Comparison of ENCODE assay signal across 15 cellular contexts in the genomic region with DNA sequence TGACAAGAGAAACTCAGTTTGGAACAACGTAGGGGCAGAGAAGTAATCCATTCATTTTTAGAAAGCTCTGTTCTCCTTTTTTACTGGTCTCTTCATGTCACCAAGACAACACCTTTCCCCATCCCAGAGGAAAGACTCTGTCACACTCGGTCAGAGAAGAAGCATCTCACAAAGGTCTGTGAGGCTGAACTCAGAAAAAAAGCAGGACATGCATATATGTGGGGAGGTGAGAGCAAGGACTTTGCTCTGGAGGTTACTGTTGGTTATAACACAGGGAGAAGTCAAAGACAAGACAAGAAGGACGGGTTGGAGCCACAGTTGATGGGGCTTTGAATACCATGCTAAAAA. TPM values are rescaled to one million over a fixed set of nuclear protein-coding genes. Genes with fewer than 3 reads are reported as not detected.
DNase-seq lines count a peak whose midpoint lies in the region; ATAC-seq and TF ChIP-seq lines count a peak whose summit lies in the region.
"Had no signal": no experiment of that assay in that cellular context is flagged by ENCODE, and none has a peak within 500 bp of the region (broad histone marks: within the 10 kb centered on the region; RNA-seq: fewer than 3 reads in every experiment).

No MANE protein-coding gene starts in this region.

- POLR2A ChIA-PET in MCF 10A (lab: Yijun Ruan, JAX): interaction anchor here (0.7 kb wide), 1 partner anchor 57 kb away, joined by 3 read pairs; no protein-coding TSS in a partner anchor

- H3K9me3 Mint-ChIP-seq in MCF 10A (ENCODE audit: unreplicated experiment) (peaks cover 7% of the 10 kb centered on the region), nephron progenitor cell (peaks cover 38% of the 10 kb centered on the region)

- 20 to 29% methylated on average over 3 of the region's 3 CpGs for WGBS in transverse colon (ENCODE audit: low coverage in 1 of 2), 2 donors

- no peak for ATAC-seq in GM21825 (IDR thresholded peaks at IDR 0.05; ENCODE audit: unreplicated experiment)
- ATAC-seq: GM12878, HCT116 had no signal

- TF ChIP-seq CTCF in breast epithelium (IDR thresholded peaks at IDR 0.05): no peak
- TF ChIP-seq CTCF in MCF 10A (IDR thresholded peaks at IDR 0.05; ENCODE audit: unreplicated experiment): no peak
- TF ChIP-seq CTCF in nephron progenitor cell (IDR thresholded peaks at IDR 0.05): no peak
- no peak for TF ChIP-seq CTCF in transverse colon (IDR thresholded peaks at IDR 0.05)

- H3K4me3 Mint-ChIP-seq in MCF 10A (ENCODE audit: unreplicated experiment) (no peak overlapping the region), nephron progenitor cell (no peak overlapping the region)

- intact Hi-C loops in breast epithelium (cut with DNase I; ENCODE audit: low total_unique reads): no loop called here
- intact Hi-C loops in MCF 10A (cut with micrococcal nuclease): no loop called here
- intact Hi-C loops in transverse colon (cut with DNase I; ENCODE audit: low total_unique reads): no loop called here

- H3K27ac Mint-ChIP-seq in MCF 10A (ENCODE audit: low read depth, unreplicated experiment) (no peak overlapping the region), nephron progenitor cell (peak overlapping the region; percentile 80)

- peaks cover 0 to 9% of the 10 kb centered on the region in 2 donors for H3K4me1 ChIP-seq in breast epithelium
- peaks cover 8 to 30% (median 22%) of the 10 kb centered on the region in 4 donors for H3K4me1 ChIP-seq in transverse colon

- H3K36me3 ChIP-seq in breast epithelium (no peaks in the 10 kb centered on the region), transverse colon (no peaks in the 10 kb centered on the region)

- DNase-seq in breast epithelium (ENCODE audit: low spot score in 2 of 2) (no peak), MCF 10A (ENCODE audit: unreplicated experiment) (no peak), epithelial cell of prostate (ENCODE audit: low read depth, low spot score) (no peak), nephron progenitor cell (no peak), transverse colon (no peak), AG08396 (ENCODE audit: low spot score) (no peak), NCI-H1092 treated with DMSO at 0.1 percent for 48 hours (lab: John Stamatoyannopoulos, UW) (no peak)
- DNase-seq: C1 segment of cervical spinal cord, GM23248, NCI-H146, NCI-H774, SIG-M5 had no signal

- H3K4me3 ChIP-seq in breast epithelium (peak overlapping the region in 1 of 3 donors; percentile 22), transverse colon (no peak overlapping the region)
- H3K4me3 ChIP-seq: GM12878, GM23248 had no signal

- H3K4me1 Mint-ChIP-seq in MCF 10A (ENCODE audit: insufficient read depth, unreplicated experiment) (no peaks in the 10 kb centered on the region), nephron progenitor cell (peaks cover 20% of the 10 kb centered on the region)

- CTCF ChIA-PET in MCF 10A (lab: Yijun Ruan, JAX): interaction anchor here (0.6 to 4.6 kb wide), 4 partner anchors 21 to 99 kb away, joined by 3 to 49 read pairs (median 4); no protein-coding TSS in a partner anchor

- in situ Hi-C loops in transverse colon (cut with MboI; ENCODE audit: low pct_ligation_motif_present in 1 of 4, low pct_unique_long_range_greater_than_20kb in 1 of 4, low sequenced_read_pairs in 3 of 4): loop anchor here in 2 of 4 donors (10.0 to 25.0 kb wide), 2 partner anchors 95 to 107 kb away; no protein-coding TSS in a partner anchor

- no TSS peak for BruUV-seq in MCF 10A (replicated peaks; lab: Mats Ljungman, UMichigan)

- H3K36me3 Mint-ChIP-seq in MCF 10A (ENCODE audit: insufficient read depth, unreplicated experiment) (no peaks in the 10 kb centered on the region), nephron progenitor cell (ENCODE audit: low read depth) (no peaks in the 10 kb centered on the region)

- TF ChIP-seq POLR2A in breast epithelium (IDR thresholded peaks at IDR 0.05) (no peak), transverse colon (IDR thresholded peaks at IDR 0.05) (no peak)

- H3K27me3 Mint-ChIP-seq in MCF 10A (ENCODE audit: insufficient read depth, unreplicated experiment) (no peaks in the 10 kb centered on the region), nephron progenitor cell (ENCODE audit: low read depth, poor library complexity) (peaks cover 10% of the 10 kb centered on the region)

- H3K27ac ChIP-seq in breast epithelium (peak overlapping the region; percentile 60 to 91), epithelial cell of prostate (peak overlapping the region; percentile 54), transverse colon (peak overlapping the region; percentile 31 to 74 (median 70))
- H3K27ac ChIP-seq: GM23248 had no signal

- no peaks in the 10 kb centered on the region for H3K9me3 ChIP-seq in breast epithelium
- H3K9me3 ChIP-seq in transverse colon: no peaks in the 10 kb centered on the region

- H3K27me3 ChIP-seq in breast epithelium: no peaks in the 10 kb centered on the region
- no peaks in the 10 kb centered on the region for H3K27me3 ChIP-seq in transverse colon

- no peak for TF ChIP-seq EP300 in transverse colon (IDR thresholded peaks at IDR 0.05; ENCODE audit: low read depth)

RNA-seq across cellular contexts. Expression of gene MTMR12, which starts 19.2 kb away (rescaled TPM):
- total RNA-seq in breast epithelium (10 to 100 TPM; 40.0 to 61.3 (median 43.0) TPM), MCF 10A (2022) (24.4 and 25.4 TPM in 2 replicates), transverse colon (10 to 100 TPM; 10.1 to 27.9 (median 16.1) TPM)
